ENCODE assay signal across 1 cellular context in genomic region chr1:207407655-207408256, GRCh38.
TF ChIP-seq lines count a peak whose summit lies in the region.

No MANE protein-coding gene starts in this region.

TF ChIP-seq in K562, 482 proteins besides CTCF, POLR2A, EP300 and RAD21 (continued from another document):
- TF ChIP-seq ZBTB2 (IDR thresholded peaks at IDR 0.05): no peak
- TF ChIP-seq HNRNPK (IDR thresholded peaks at IDR 0.05; ENCODE audit: low read depth, low read length, poor library complexity, severe bottlenecking): no peak
- no peak for TF ChIP-seq NR4A1 (CRISPR knock-in tag; IDR thresholded peaks at IDR 0.05)
- TF ChIP-seq NR4A1 (tag; IDR thresholded peaks at IDR 0.05): no peak
- TF ChIP-seq YY1 (IDR thresholded peaks at IDR 0.05; ENCODE audit: borderline replicate concordance in 1 of 3, control insufficient read depth in 1 of 3, extremely low read depth in 1 of 3, insufficient read depth in 3 of 3, insufficient read length in 1 of 3, insufficient replicate concordance in 2 of 3, low read depth in 1 of 3, low read length in 2 of 3): no peak
- no peak for TF ChIP-seq ZNF174 (CRISPR knock-in tag; IDR thresholded peaks at IDR 0.05)
- TF ChIP-seq GATA2 (CRISPR knock-in tag; IDR thresholded peaks at IDR 0.05): peak; percentile 50
- no peak for TF ChIP-seq ZNF165 (CRISPR knock-in tag; IDR thresholded peaks at IDR 0.05; ENCODE audit: borderline replicate concordance)
- no peak for TF ChIP-seq ZNF280B (CRISPR knock-in tag; IDR thresholded peaks at IDR 0.05)
- TF ChIP-seq TRIM24 (IDR thresholded peaks at IDR 0.05): peak; percentile 39 to 75; a peak in 2 of 4 replicates
- no peak for TF ChIP-seq HMG20A (CRISPR knock-in tag; conservative IDR thresholded peaks at IDR 0.05)
- TF ChIP-seq PTTG1 (tag; IDR thresholded peaks at IDR 0.05; ENCODE audit: low read depth): no peak
- no peak for TF ChIP-seq USF2 (CRISPR knock-in tag; IDR thresholded peaks at IDR 0.05)
- no peak for TF ChIP-seq ZFP1 (CRISPR knock-in tag; IDR thresholded peaks at IDR 0.05)
- no peak for TF ChIP-seq ZNF695 (CRISPR knock-in tag; IDR thresholded peaks at IDR 0.05)
- TF ChIP-seq MGA (IDR thresholded peaks at IDR 0.05): no peak
- TF ChIP-seq ATF6 (CRISPR knock-in tag; IDR thresholded peaks at IDR 0.05): no peak
- TF ChIP-seq YBX1 (IDR thresholded peaks at IDR 0.05): no peak
- TF ChIP-seq ID3 (CRISPR knock-in tag; IDR thresholded peaks at IDR 0.05): no peak
- TF ChIP-seq ID3 (tag; IDR thresholded peaks at IDR 0.05): 0 out of 2 replicates have a peak, but pooled peaks have one; percentile 24
- TF ChIP-seq KDM2B (CRISPR knock-in tag; IDR thresholded peaks at IDR 0.05): no peak
- no peak for TF ChIP-seq ZNF184 (CRISPR knock-in tag; IDR thresholded peaks at IDR 0.05)
- TF ChIP-seq RBFOX2 (IDR thresholded peaks at IDR 0.05; ENCODE audit: low read depth, low read length): no peak
- TF ChIP-seq POLR2G (IDR thresholded peaks at IDR 0.05; ENCODE audit: low read depth, low read length): no peak
- TF ChIP-seq PKNOX1 (IDR thresholded peaks at IDR 0.05): peak; percentile 45
- no peak for TF ChIP-seq ZNF395 (CRISPR knock-in tag; IDR thresholded peaks at IDR 0.05)
- TF ChIP-seq MTA2 (IDR thresholded peaks at IDR 0.05; ENCODE audit: low read depth): 0 out of 2 replicates have a peak, but pooled peaks have one; percentile 39
- TF ChIP-seq HDAC3 (IDR thresholded peaks at IDR 0.05; ENCODE audit: borderline replicate concordance, partially characterized antibody): no peak
- peak; percentile 94 for TF ChIP-seq CEBPB (tag; IDR thresholded peaks at IDR 0.05)
- TF ChIP-seq ZHX1 (conservative IDR thresholded peaks at IDR 0.05; ENCODE audit: low read length): no peak
- TF ChIP-seq STAT5A (IDR thresholded peaks at IDR 0.05; ENCODE audit: borderline replicate concordance, low read length): peak; percentile 46; the same call in 1 of the 2 replicates
